ENCODE assay signal across 23 cellular contexts in the genomic region with DNA sequence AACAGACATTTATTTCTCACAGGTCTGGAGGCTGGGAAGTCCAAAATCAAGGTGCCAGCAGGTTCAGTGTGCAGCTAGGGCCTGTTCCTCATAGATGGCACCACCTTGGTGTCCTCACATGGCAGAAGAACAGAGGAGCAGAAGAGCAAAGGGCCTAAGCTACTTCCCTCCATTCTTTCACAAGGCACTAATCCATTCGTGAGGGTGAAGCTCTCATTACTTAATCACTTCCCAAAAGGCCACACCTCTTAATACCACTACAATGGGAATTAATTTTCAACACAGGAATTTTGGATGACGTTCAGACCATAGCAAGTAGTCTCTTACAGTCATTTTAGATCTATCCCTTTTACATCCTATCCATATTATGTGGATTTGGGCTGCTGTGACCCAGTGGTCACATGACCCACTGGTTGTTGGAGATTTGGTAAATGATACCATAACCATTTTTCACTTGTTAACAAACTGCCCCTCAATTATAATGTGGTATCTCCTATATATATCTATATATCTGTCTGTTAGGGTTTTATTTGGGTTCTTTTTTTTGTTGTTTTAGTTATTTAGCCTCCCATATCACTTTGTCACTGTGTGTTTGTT.
DNase-seq lines count a peak whose midpoint lies in the region; ATAC-seq, FAIRE-seq and TF ChIP-seq lines count a peak whose summit lies in the region.
"Had no signal": no experiment of that assay in that cellular context is flagged by ENCODE, and none has a peak within 500 bp of the region (broad histone marks: within the 10 kb centered on the region; RNA-seq: fewer than 3 reads in every experiment).

No MANE protein-coding gene starts in this region.

- H3K27ac Mint-ChIP-seq in WTC11: no peak overlapping the region
- H3K27ac Mint-ChIP-seq: H9, IgD-negative memory B cell had no signal

- peak; percentile 11 for DNase-seq in AG10803 (ENCODE audit: low read depth)
- DNase-seq in WTC11 (ENCODE audit: low spot score): no peak
- peak; percentile 4 for DNase-seq in fibroblast of mammary gland (ENCODE audit: low read depth)
- DNase-seq in NCI-H1694 (lab: John Stamatoyannopoulos, UW): no peak
- no peak for DNase-seq in pancreas
- DNase-seq in activated effector memory CD4-positive, alpha-beta T cell treated with Interleukin-2 at 50 U/mL for 16 hours: no peak
- no peak for DNase-seq in aorta
- DNase-seq: H9, NCI-H187, NCI-H2107, NCI-H510A, NCI-H748 treated with DMSO at 0.1 percent for 48 hours, PC-3, RPMI8226, SHP77 treated with DMSO at 0.1 percent for 48 hours, SK-N-SH had no signal

- no peak for FAIRE-seq in pancreas (lab: Jason Lieb, UNC)
- FAIRE-seq: A549, D721Med, GM12892, HTR-8/SVneo had no signal

- peaks cover 2% of the 10 kb centered on the region; the same call in 1 of the 2 replicates for H3K36me3 Mint-ChIP-seq in WTC11
- H3K36me3 Mint-ChIP-seq: IgD-negative memory B cell had no signal

- POLR2A ChIA-PET in WTC11 (lab: Charles Lee): no interaction called here

- no peaks in the 10 kb centered on the region for H3K4me1 ChIP-seq in pancreas
- no peaks in the 10 kb centered on the region for H3K4me1 ChIP-seq in aorta (ENCODE audit: control insufficient read depth in 1 of 2, insufficient read depth in 2 of 2, low read length in 2 of 2)
- H3K4me1 ChIP-seq: A549 had no signal

- CTCF ChIA-PET in WTC11 (lab: Charles Lee): no interaction called here

- whole genome bisulfite sequencing in pancreas, 2 donors: 79 to 85% methylated on average over 2 of the region's 2 CpGs
- 94 to 96% methylated on average over 2 of the region's 2 CpGs for WGBS in aorta, 2 donors

- H3K27me3 ChIP-seq in pancreas (peaks cover 0 to 4% (median 0%) of the 10 kb centered on the region in 4 donors), aorta (ENCODE audit: control insufficient read depth in 1 of 2, insufficient read depth in 2 of 2, low read length in 1 of 2) (no peaks in the 10 kb centered on the region)

- peaks cover 9% of the 10 kb centered on the region; the same call in 1 of the 2 replicates for H3K9me3 Mint-ChIP-seq in WTC11
- H3K9me3 Mint-ChIP-seq: H9 had no signal

- H3K9me3 ChIP-seq in pancreas (no peaks in the 10 kb centered on the region), aorta (ENCODE audit: control insufficient read depth, low read length) (no peaks in the 10 kb centered on the region)
- H3K9me3 ChIP-seq: A549, SK-N-SH had no signal

- intact Hi-C loops in pancreas (cut with DNase I): no loop called here
- intact Hi-C loops in aorta (cut with DNase I): no loop called here

- TF ChIP-seq CTCF in AG10803 (conservative IDR thresholded peaks at IDR 0.05; ENCODE audit: low read length) (no peak), WTC11 (IDR thresholded peaks at IDR 0.05) (no peak), fibroblast of mammary gland (conservative IDR thresholded peaks at IDR 0.05; ENCODE audit: control insufficient read depth, insufficient read depth, low read depth, low read length) (no peak), pancreas (IDR thresholded peaks at IDR 0.05) (no peak)

- ATAC-seq in GM18867 (IDR thresholded peaks at IDR 0.05; ENCODE audit: unreplicated experiment) (peak; percentile 1), WTC11 (no peak), pancreas (no peak), aorta (ENCODE audit: low FRiP score) (no peak)
- ATAC-seq: A549, PC-3 had no signal

- no peak overlapping the region for H3K4me3 Mint-ChIP-seq in WTC11
- H3K4me3 Mint-ChIP-seq: H9 had no signal

- H3K27ac ChIP-seq in pancreas: no peak overlapping the region
- no peak overlapping the region for H3K27ac ChIP-seq in aorta (ENCODE audit: low read depth in 1 of 2, low read length in 2 of 2)
- H3K27ac ChIP-seq: A549, C4-2B had no signal

- peaks cover 11% of the 10 kb centered on the region for H3K4me1 Mint-ChIP-seq in WTC11

- H3K4me3 ChIP-seq in AG10803 (ENCODE audit: low read length) (no peak overlapping the region), fibroblast of mammary gland (ENCODE audit: control insufficient read depth, low read depth, low read length) (no peak overlapping the region), pancreas (no peak overlapping the region), aorta (ENCODE audit: low read length in 2 of 2) (no peak overlapping the region)
- H3K4me3 ChIP-seq: A549 had no signal

- no peaks in the 10 kb centered on the region for H3K36me3 ChIP-seq in pancreas
- no peaks in the 10 kb centered on the region for H3K36me3 ChIP-seq in aorta (ENCODE audit: control insufficient read depth in 1 of 2, insufficient read depth in 2 of 2, low read length in 1 of 2)

- no peaks in the 10 kb centered on the region; the same call in 1 of the 2 replicates for H3K27me3 Mint-ChIP-seq in WTC11 (ENCODE audit: low read depth)
- H3K27me3 Mint-ChIP-seq: IgD-negative memory B cell had no signal

TF ChIP-seq in WTC11, 78 proteins besides CTCF, POLR2A, EP300 and RAD21:
- TF ChIP-seq HMGA2 (CRISPR knock-in tag; IDR thresholded peaks at IDR 0.05) (no peak), OVOL2 (CRISPR knock-in tag; IDR thresholded peaks at IDR 0.05; ENCODE audit: borderline replicate concordance) (no peak), NR2C2 (CRISPR knock-in tag; IDR thresholded peaks at IDR 0.05) (no peak)
- TF ChIP-seq, protein P1, sequence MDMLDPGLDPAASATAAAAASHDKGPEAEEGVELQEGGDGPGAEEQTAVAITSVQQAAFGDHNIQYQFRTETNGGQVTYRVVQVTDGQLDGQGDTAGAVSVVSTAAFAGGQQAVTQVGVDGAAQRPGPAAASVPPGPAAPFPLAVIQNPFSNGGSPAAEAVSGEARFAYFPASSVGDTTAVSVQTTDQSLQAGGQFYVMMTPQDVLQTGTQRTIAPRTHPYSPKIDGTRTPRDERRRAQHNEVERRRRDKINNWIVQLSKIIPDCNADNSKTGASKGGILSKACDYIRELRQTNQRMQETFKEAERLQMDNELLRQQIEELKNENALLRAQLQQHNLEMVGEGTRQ (CRISPR knock-in tag; IDR thresholded peaks at IDR 0.05): 0 out of 2 replicates have a peak, but pooled peaks have one; percentile 21
TF ChIP-seq in WTC11: peak in this region for 1.

Comparison
In these comparisons a context has a peak if more than half of its experiments do, and no peak if none do; other contexts are left out.
1. DNase-seq: peak in AG10803 (single experiment) and fibroblast of mammary gland (single experiment); none in WTC11 (single experiment), NCI-H1694 (single experiment), pancreas (0 of 6), activated effector memory CD4-positive, alpha-beta T cell treated with Interleukin-2 at 50 U/mL for 16 hours (single experiment) and aorta (0 of 2).